ENCODE assay signal across 13 cellular contexts in the genomic region with DNA sequence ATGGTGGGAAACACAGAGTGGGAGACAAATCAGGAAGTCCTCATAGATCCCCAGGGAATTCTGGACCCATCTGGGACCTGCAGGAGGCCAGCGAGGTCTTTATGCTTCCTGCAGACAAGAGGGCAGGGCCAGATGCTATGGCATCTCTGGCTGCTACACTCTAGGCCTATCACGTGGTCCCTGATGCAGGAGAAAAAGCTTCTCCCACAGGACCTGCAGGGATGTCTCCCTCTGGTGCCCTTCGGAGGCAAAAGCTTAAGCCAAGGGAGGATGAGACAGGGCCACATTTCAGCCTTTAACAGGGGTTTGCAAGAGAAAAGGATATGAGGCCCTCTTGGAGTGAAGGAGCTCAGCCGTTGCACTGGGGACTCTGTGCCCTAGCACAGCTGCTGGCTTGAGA.
A peak's percentile ranks its signal among the peaks of the same experiment; 100 is the strongest.
DNase-seq lines count a peak whose midpoint lies in the region; ATAC-seq and TF ChIP-seq lines count a peak whose summit lies in the region.
"Had no signal": no experiment of that assay in that cellular context is flagged by ENCODE, and none has a peak within 500 bp of the region (broad histone marks: within the 10 kb centered on the region; RNA-seq: fewer than 3 reads in every experiment).

No MANE protein-coding gene starts in this region.

- H3K4me1 ChIP-seq in mucosa of descending colon (ENCODE audit: low read depth): no peaks in the 10 kb centered on the region

- intact Hi-C loops in mucosa of descending colon (cut with DNase I, micrococcal nuclease): no loop called here

- no peaks in the 10 kb centered on the region for H3K9me3 ChIP-seq in mucosa of descending colon
- H3K9me3 ChIP-seq: thoracic aorta had no signal

- peak; percentile 35 for DNase-seq in DMS53 treated with DMSO at 0.1 percent for 48 hours (lab: John Stamatoyannopoulos, UW; ENCODE audit: unreplicated experiment)
- DNase-seq in LNCaP clone FGC (ENCODE audit: low read depth): no peak
- peak; percentile 17 for DNase-seq in astrocyte of the hippocampus (ENCODE audit: low read depth, low spot score)
- DNase-seq in mucosa of descending colon: no peak
- no peak for DNase-seq in stimulated activated CD4-positive, alpha-beta T cell treated with anti-CD3 and anti-CD28 coated beads, Interleukin-2, amount 100 ng/mL, for 48 hours
- no peak for DNase-seq in mesenteric fat pad (ENCODE audit: low spot score)
- DNase-seq: activated naive CD4-positive, alpha-beta T cell treated with anti-CD3 and anti-CD28 coated beads for 36 hours; caudate nucleus; kidney glomerular epithelial cell; natural killer cell; NCI-H1436 had no signal

- TF ChIP-seq CTCF in LNCaP clone FGC (IDR thresholded peaks at IDR 0.05; ENCODE audit: control insufficient read depth, extremely low read depth, insufficient read depth) (peak; percentile 52), mucosa of descending colon (IDR thresholded peaks at IDR 0.05) (no peak)

- H3K4me3 ChIP-seq in LNCaP clone FGC (ENCODE audit: low read depth, low read length) (no peak overlapping the region), mucosa of descending colon (no peak overlapping the region)
- H3K4me3 ChIP-seq: thoracic aorta had no signal

- no peaks in the 10 kb centered on the region for H3K36me3 ChIP-seq in mucosa of descending colon (ENCODE audit: low read depth)
- H3K36me3 ChIP-seq: thoracic aorta had no signal

- ATAC-seq in mucosa of descending colon (peak; percentile 22), HG02970 (IDR thresholded peaks at IDR 0.05; ENCODE audit: low FRiP score, unreplicated experiment) (no peak)
- ATAC-seq: natural killer cell had no signal

Comparison
In these comparisons a context has a peak if more than half of its experiments do, and no peak if none do; other contexts are left out.
1. DNase-seq: peak in DMS53 treated with DMSO at 0.1 percent for 48 hours (single experiment) and astrocyte of the hippocampus (single experiment); none in LNCaP clone FGC (single experiment), mucosa of descending colon (0 of 3), stimulated activated CD4-positive, alpha-beta T cell treated with anti-CD3 and anti-CD28 coated beads, Interleukin-2, amount 100 ng/mL, for 48 hours (0 of 2) and mesenteric fat pad (single experiment).